In the genomic region with DNA sequence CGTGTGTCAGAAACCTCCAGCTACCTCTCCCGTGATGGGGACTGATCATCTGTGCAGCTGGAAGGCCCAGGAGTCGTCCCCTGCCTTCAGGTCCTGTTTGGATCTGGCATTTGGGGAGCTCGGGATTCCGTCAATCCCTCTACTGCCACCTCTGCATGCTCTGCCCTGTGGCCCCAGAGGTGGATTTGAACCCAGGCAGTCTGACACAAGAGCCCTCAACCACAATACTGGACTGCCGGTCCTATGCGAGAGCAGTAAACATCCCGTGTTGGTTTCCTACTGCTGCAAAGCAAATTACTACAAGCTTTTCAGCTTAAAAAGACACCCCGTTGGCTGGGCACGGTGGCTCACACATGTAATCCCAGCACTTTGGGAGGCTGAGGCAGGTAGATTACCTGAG, we compare ENCODE assay signal across 30 cellular contexts.
"Had no signal": no experiment of that assay in that cellular context is flagged by ENCODE, and none has a peak within 500 bp of the region (broad histone marks: within the 10 kb centered on the region; RNA-seq: fewer than 3 reads in every experiment).

No MANE protein-coding gene starts in this region.

- H3K4me1 Mint-ChIP-seq: activated B cell treated with CpG ODN at 0.5 μM for 24 hours; activated CD4-positive, alpha-beta T cell treated with anti-CD3 and anti-CD28 coated beads for 36 hours; activated CD4-positive, alpha-beta T cell treated with anti-CD3 and anti-CD28 coated beads, Interleukin-2, amount 10 ng/mL, durations not matched to agents 24 days and 14 days; activated naive CD4-positive, alpha-beta T cell treated with anti-CD3 and anti-CD28 coated beads, Interleukin-2, amount 50 U/mL, for 24 hours; activated naive CD8-positive, alpha-beta T cell treated with anti-CD3 and anti-CD28 coated beads for 36 hours; activated naive CD8-positive, alpha-beta T cell treated with anti-CD3 and anti-CD28 coated beads, Interleukin-2, amount 50 U/mL, for 24 hours; T-helper 17 cell had no signal

- DNase-seq: activated B cell treated with CpG ODN at 0.5 μM for 24 hours; activated CD4-positive, alpha-beta memory T cell treated with anti-CD3 and anti-CD28 coated beads for 36 hours; activated CD4-positive, alpha-beta T cell treated with anti-CD3 and anti-CD28 coated beads for 36 hours; activated CD4-positive, alpha-beta T cell treated with anti-CD3 and anti-CD28 coated beads, Interleukin-2, amount 10 ng/mL, durations not matched to agents 24 days and 14 days; activated CD8-positive, alpha-beta T cell treated with anti-CD3 and anti-CD28 coated beads, Interleukin-2, amount 10 ng/mL, durations not matched to agents 7 days and 5 days; activated gamma-delta T cell treated with Interleukin-2 at 50 U/mL for 16 hours; activated naive CD4-positive, alpha-beta T cell treated with Interleukin-2 at 50 U/mL for 16 hours; activated naive CD8-positive, alpha-beta T cell treated with anti-CD3 and anti-CD28 coated beads for 36 hours; activated naive CD8-positive, alpha-beta T cell treated with anti-CD3 and anti-CD28 coated beads, Interleukin-2, amount 50 U/mL, for 24 hours; activated T-cell treated with anti-CD3 and anti-CD28 coated beads for 4 hours; activated T-cell treated with anti-CD3 and anti-CD28 coated beads, Interleukin-2, amount 50 U/mL, for 24 hours; activated T-cell treated with anti-CD3 and anti-CD28 coated beads, Interleukin-2, amount 50 U/mL, for 72 hours; amygdala; body of pancreas; caudate nucleus; effector memory CD4-positive, alpha-beta T cell; erythroblast; foreskin keratinocyte; T-helper 1 cell; T-helper 17 cell; T1000; WERI-Rb-1 had no signal

- H3K27me3 Mint-ChIP-seq: activated B cell treated with CpG ODN at 0.5 μM for 24 hours; activated CD4-positive, alpha-beta memory T cell treated with anti-CD3 and anti-CD28 coated beads for 36 hours; activated CD4-positive, alpha-beta T cell treated with anti-CD3 and anti-CD28 coated beads for 36 hours; activated CD4-positive, alpha-beta T cell treated with anti-CD3 and anti-CD28 coated beads, Interleukin-2, amount 10 ng/mL, durations not matched to agents 24 days and 14 days; activated naive CD4-positive, alpha-beta T cell treated with anti-CD3 and anti-CD28 coated beads, Interleukin-2, amount 50 U/mL, for 24 hours; activated naive CD8-positive, alpha-beta T cell treated with anti-CD3 and anti-CD28 coated beads for 36 hours; activated naive CD8-positive, alpha-beta T cell treated with anti-CD3 and anti-CD28 coated beads, Interleukin-2, amount 50 U/mL, for 24 hours; activated T-cell treated with anti-CD3 and anti-CD28 coated beads, Interleukin-2, amount 50 U/mL, for 24 hours; T-helper 17 cell had no signal

- H3K27ac ChIP-seq: adrenal gland, body of pancreas, esophagus muscularis mucosa, foreskin keratinocyte, gastroesophageal sphincter, WERI-Rb-1 had no signal

- H3K27ac Mint-ChIP-seq: activated B cell treated with CpG ODN at 0.5 μM for 24 hours; activated CD4-positive, alpha-beta memory T cell treated with anti-CD3 and anti-CD28 coated beads for 36 hours; activated CD4-positive, alpha-beta T cell treated with anti-CD3 and anti-CD28 coated beads for 36 hours; activated CD4-positive, alpha-beta T cell treated with anti-CD3 and anti-CD28 coated beads, Interleukin-2, amount 10 ng/mL, durations not matched to agents 24 days and 14 days; activated CD8-positive, alpha-beta T cell treated with anti-CD3 and anti-CD28 coated beads, Interleukin-2, amount 10 ng/mL, durations not matched to agents 7 days and 5 days; activated naive CD4-positive, alpha-beta T cell treated with anti-CD3 and anti-CD28 coated beads, Interleukin-2, amount 50 U/mL, for 24 hours; activated naive CD8-positive, alpha-beta T cell treated with anti-CD3 and anti-CD28 coated beads for 36 hours; activated naive CD8-positive, alpha-beta T cell treated with anti-CD3 and anti-CD28 coated beads, Interleukin-2, amount 50 U/mL, for 24 hours; activated T-cell treated with anti-CD3 and anti-CD28 coated beads, Interleukin-2, amount 50 U/mL, for 24 hours; activated T-cell treated with anti-CD3 and anti-CD28 coated beads, Interleukin-2, amount 50 U/mL, for 72 hours; T-helper 17 cell; T-helper 2 cell treated with Interferon-gamma antibody and Interleukin-4, amounts not matched to agents 5 μg/mL and 100 μg/mL, for 36 hours had no signal

- FAIRE-seq: colon had no signal

- H3K4me3 Mint-ChIP-seq: activated B cell treated with CpG ODN at 0.5 μM for 24 hours; activated CD4-positive, alpha-beta memory T cell treated with anti-CD3 and anti-CD28 coated beads for 36 hours; activated CD4-positive, alpha-beta T cell treated with anti-CD3 and anti-CD28 coated beads for 36 hours; activated CD4-positive, alpha-beta T cell treated with anti-CD3 and anti-CD28 coated beads, Interleukin-2, amount 10 ng/mL, durations not matched to agents 24 days and 14 days; activated CD8-positive, alpha-beta T cell treated with anti-CD3 and anti-CD28 coated beads, Interleukin-2, amount 10 ng/mL, durations not matched to agents 7 days and 5 days; activated naive CD4-positive, alpha-beta T cell treated with anti-CD3 and anti-CD28 coated beads, Interleukin-2, amount 50 U/mL, for 24 hours; activated naive CD8-positive, alpha-beta T cell treated with anti-CD3 and anti-CD28 coated beads for 36 hours; activated naive CD8-positive, alpha-beta T cell treated with anti-CD3 and anti-CD28 coated beads, Interleukin-2, amount 50 U/mL, for 24 hours; activated T-cell treated with anti-CD3 and anti-CD28 coated beads, Interleukin-2, amount 50 U/mL, for 24 hours; activated T-cell treated with anti-CD3 and anti-CD28 coated beads, Interleukin-2, amount 50 U/mL, for 72 hours; T-helper 17 cell; T-helper 2 cell treated with Interferon-gamma antibody and Interleukin-4, amounts not matched to agents 5 μg/mL and 100 μg/mL, for 36 hours had no signal

- H3K9me3 Mint-ChIP-seq: activated B cell treated with CpG ODN at 0.5 μM for 24 hours; activated CD4-positive, alpha-beta memory T cell treated with anti-CD3 and anti-CD28 coated beads for 36 hours; activated CD4-positive, alpha-beta T cell treated with anti-CD3 and anti-CD28 coated beads, Interleukin-2, amount 10 ng/mL, durations not matched to agents 24 days and 14 days; activated naive CD4-positive, alpha-beta T cell treated with anti-CD3 and anti-CD28 coated beads, Interleukin-2, amount 50 U/mL, for 24 hours; activated naive CD8-positive, alpha-beta T cell treated with anti-CD3 and anti-CD28 coated beads for 36 hours; activated naive CD8-positive, alpha-beta T cell treated with anti-CD3 and anti-CD28 coated beads, Interleukin-2, amount 50 U/mL, for 24 hours; activated T-cell treated with anti-CD3 and anti-CD28 coated beads, Interleukin-2, amount 50 U/mL, for 24 hours; activated T-cell treated with anti-CD3 and anti-CD28 coated beads, Interleukin-2, amount 50 U/mL, for 72 hours; T-helper 2 cell treated with Interferon-gamma antibody and Interleukin-4, amounts not matched to agents 5 μg/mL and 100 μg/mL, for 36 hours had no signal

- H3K9me3 ChIP-seq: adrenal gland, body of pancreas, esophagus muscularis mucosa, gastroesophageal sphincter had no signal

- H3K36me3 Mint-ChIP-seq: activated CD4-positive, alpha-beta memory T cell treated with anti-CD3 and anti-CD28 coated beads for 36 hours; activated naive CD4-positive, alpha-beta T cell treated with anti-CD3 and anti-CD28 coated beads, Interleukin-2, amount 50 U/mL, for 24 hours; activated naive CD8-positive, alpha-beta T cell treated with anti-CD3 and anti-CD28 coated beads for 36 hours had no signal

- ATAC-seq: activated CD4-positive, alpha-beta T cell treated with anti-CD3 and anti-CD28 coated beads for 36 hours; activated CD4-positive, CD25-positive, alpha-beta regulatory T cell treated with anti-CD3 and anti-CD28 coated beads, Interleukin-2, amount 50 U/mL, for 24 hours; activated CD8-positive, alpha-beta T cell treated with anti-CD3 and anti-CD28 coated beads, Interleukin-2, amount 10 ng/mL, durations not matched to agents 7 days and 5 days; activated naive CD8-positive, alpha-beta T cell treated with anti-CD3 and anti-CD28 coated beads, Interleukin-2, amount 50 U/mL, for 24 hours; activated T-cell treated with anti-CD3 and anti-CD28 coated beads, Interleukin-2, amount 50 U/mL, for 72 hours; body of pancreas; foreskin keratinocyte; gastroesophageal sphincter; SK-N-SH treated with all-trans-retinoic acid at 6 μM for 48 hours; T-helper 17 cell had no signal

- H3K36me3 ChIP-seq: WERI-Rb-1 had no signal

- H3K27me3 ChIP-seq: adrenal gland, body of pancreas, esophagus muscularis mucosa, foreskin keratinocyte, gastroesophageal sphincter had no signal

- H3K4me3 ChIP-seq: adrenal gland, body of pancreas, esophagus muscularis mucosa, gastroesophageal sphincter had no signal

- H3K4me1 ChIP-seq: adrenal gland, body of pancreas, esophagus muscularis mucosa, foreskin keratinocyte, gastroesophageal sphincter had no signal
